In genomic region chr6:147930743-147931142, GRCh38 we compare ENCODE assay signal across 19 cellular contexts.
"Had no signal": no experiment of that assay in that cellular context is flagged by ENCODE, and none has a peak within 500 bp of the region (broad histone marks: within the 10 kb centered on the region; RNA-seq: fewer than 3 reads in every experiment).

No MANE protein-coding gene starts in this region.

- H3K27me3 ChIP-seq: adrenal gland, left lung, ovary had no signal

- H3K4me1 ChIP-seq: adrenal gland, left lung had no signal

- ATAC-seq: left lung; stimulated activated naive CD8-positive, alpha-beta T cell treated with anti-CD3 and anti-CD28 coated beads, Interleukin-15, amount 100 ng/mL, for 72 hours had no signal

- H3K36me3 ChIP-seq: adrenal gland, left lung, ovary, thoracic aorta had no signal

- DNase-seq: activated B cell treated with CpG ODN at 0.5 μM for 24 hours; activated CD4-positive, alpha-beta T cell treated with anti-CD3 and anti-CD28 coated beads, Interleukin-2, amount 10 ng/mL, durations not matched to agents 7 days and 5 days; activated CD8-positive, alpha-beta memory T cell treated with anti-CD3 and anti-CD28 coated beads for 24 hours; activated naive CD4-positive, alpha-beta T cell treated with anti-CD3 and anti-CD28 coated beads, Interleukin-2, amount 50 U/mL, for 16 hours; adrenal gland; central memory CD4-positive, alpha-beta T cell; effector CD4-positive, alpha-beta T cell; hypothalamus; left lung; ovary; stimulated activated CD4-positive, alpha-beta T cell treated with anti-CD3 and anti-CD28 coated beads, Interleukin-15, amount 100 ng/mL, for 24 hours; stimulated activated CD4-positive, alpha-beta T cell treated with anti-CD3 and anti-CD28 coated beads, Interleukin-4, amount 100 ng/mL, for 24 hours; stimulated activated naive CD8-positive, alpha-beta T cell treated with anti-CD3 and anti-CD28 coated beads, Interleukin-15, amount 100 ng/mL, for 72 hours; T-helper 1 cell had no signal

- H3K27ac Mint-ChIP-seq: activated B cell treated with CpG ODN at 0.5 μM for 24 hours; activated CD4-positive, alpha-beta T cell treated with anti-CD3 and anti-CD28 coated beads, Interleukin-2, amount 10 ng/mL, durations not matched to agents 7 days and 5 days; memory B cell; stimulated activated naive CD8-positive, alpha-beta T cell treated with anti-CD3 and anti-CD28 coated beads, Interleukin-15, amount 100 ng/mL, for 72 hours had no signal

- H3K4me3 Mint-ChIP-seq: activated B cell treated with CpG ODN at 0.5 μM for 24 hours; activated CD4-positive, alpha-beta T cell treated with anti-CD3 and anti-CD28 coated beads, Interleukin-2, amount 10 ng/mL, durations not matched to agents 7 days and 5 days; memory B cell; neural crest cell; stimulated activated naive CD8-positive, alpha-beta T cell treated with anti-CD3 and anti-CD28 coated beads, Interleukin-15, amount 100 ng/mL, for 72 hours had no signal

- H3K4me1 Mint-ChIP-seq: activated B cell treated with CpG ODN at 0.5 μM for 24 hours; activated CD4-positive, alpha-beta T cell treated with anti-CD3 and anti-CD28 coated beads, Interleukin-2, amount 10 ng/mL, durations not matched to agents 7 days and 5 days; memory B cell; stimulated activated naive CD8-positive, alpha-beta T cell treated with anti-CD3 and anti-CD28 coated beads, Interleukin-15, amount 100 ng/mL, for 72 hours had no signal

- H3K27me3 Mint-ChIP-seq: activated B cell treated with CpG ODN at 0.5 μM for 24 hours; activated CD4-positive, alpha-beta T cell treated with anti-CD3 and anti-CD28 coated beads, Interleukin-2, amount 10 ng/mL, durations not matched to agents 7 days and 5 days; memory B cell had no signal

- H3K4me3 ChIP-seq: adrenal gland, coronary artery, left lung, ovary, thoracic aorta had no signal

- H3K27ac ChIP-seq: adrenal gland, coronary artery, left lung, ovary, thoracic aorta had no signal

- H3K9me3 ChIP-seq: adrenal gland, ovary, thoracic aorta had no signal

- FAIRE-seq: endothelial cell of umbilical vein had no signal
